In genomic region chr14:104977008-104977680, GRCh38 we compare ENCODE assay signal across 9 cellular contexts. TPM values are rescaled to one million over a fixed set of nuclear protein-coding genes. Genes with fewer than 3 reads are reported as not detected.
DNase-seq lines count a peak whose midpoint lies in the region; TF ChIP-seq lines count a peak whose summit lies in the region.
"Had no signal": no experiment of that assay in that cellular context is flagged by ENCODE, and none has a peak within 500 bp of the region (broad histone marks: within the 10 kb centered on the region; RNA-seq: fewer than 3 reads in every experiment).

No MANE protein-coding gene starts in this region.

- H3K9me3 Mint-ChIP-seq in neural progenitor cell, result no peaks in the 10 kb centered on the region

- H3K9ac ChIP-seq in neural progenitor cell, result no peak overlapping the region

- H3K27ac Mint-ChIP-seq in neural progenitor cell, result no peak overlapping the region

- no peaks in the 10 kb centered on the region for H3K79me2 ChIP-seq in neural progenitor cell (ENCODE audit: low read depth)

- H3K27me3 ChIP-seq in BE2C, result no peaks in the 10 kb centered on the region
- H3K27me3 ChIP-seq in esophagus squamous epithelium, result peaks cover 0 to 26% (median 0%) of the 10 kb centered on the region in 4 donors
- peaks cover 55% of the 10 kb centered on the region for H3K27me3 ChIP-seq in neural progenitor cell
- no peaks in the 10 kb centered on the region for H3K27me3 ChIP-seq in thyroid gland

- peak overlapping the region; percentile 89 for H3K4me3 Mint-ChIP-seq in neural progenitor cell

- CTCF ChIA-PET in RWPE1 (lab: Yijun Ruan, JAX), result interaction anchor here (0.8 to 5.8 kb wide), 5 partner anchors 8 to 68 kb away, joined by 4 to 42 read pairs (median 5); partner anchors contain the start of gene CLBA1

- H4K20me1 ChIP-seq in neural progenitor cell (ENCODE audit: low read depth), result peaks cover 28% of the 10 kb centered on the region

- intact Hi-C loops in esophagus squamous epithelium (cut with DNase I), result loop anchor here (2.0 kb wide), 1 partner anchor 70 kb away; no protein-coding TSS in a partner anchor
- intact Hi-C loops in thyroid gland (cut with DNase I), result loop anchor here (5.0 to 10.0 kb wide), 2 partner anchors 110 to 152 kb away; no protein-coding TSS in a partner anchor

- H3K9me3 ChIP-seq in BE2C, result no peaks in the 10 kb centered on the region
- H3K9me3 ChIP-seq in esophagus squamous epithelium, result no peaks in the 10 kb centered on the region
- H3K9me3 ChIP-seq in neural progenitor cell (ENCODE audit: low read depth), result no peaks in the 10 kb centered on the region
- no peaks in the 10 kb centered on the region for H3K9me3 ChIP-seq in thyroid gland

- peaks cover 26% of the 10 kb centered on the region for H3K27me3 Mint-ChIP-seq in neural progenitor cell (ENCODE audit: insufficient read depth, low read depth)

- H3K36me3 Mint-ChIP-seq in neural progenitor cell, result no peaks in the 10 kb centered on the region

- H3F3A ChIP-seq in neural progenitor cell (ENCODE audit: low read depth), result no peaks in the 10 kb centered on the region

- no peak overlapping the region for H2AFZ ChIP-seq in neural progenitor cell (replicated peaks)

- peaks cover 27% of the 10 kb centered on the region for H3K4me1 Mint-ChIP-seq in neural progenitor cell

- H3K27ac ChIP-seq in RWPE1, result peak overlapping the region; percentile 100
- H3K27ac ChIP-seq in esophagus squamous epithelium, result peak overlapping the region; percentile 53 to 84 (median 66)
- H3K27ac ChIP-seq in neural progenitor cell, result no peak overlapping the region
- H3K27ac ChIP-seq in thyroid gland, result no peak overlapping the region

- TF ChIP-seq POLR2A in esophagus squamous epithelium (IDR thresholded peaks at IDR 0.05) (no peak), thyroid gland (IDR thresholded peaks at IDR 0.05) (no peak)

- no peaks in the 10 kb centered on the region for H3K36me3 ChIP-seq in BE2C
- H3K36me3 ChIP-seq in esophagus squamous epithelium, result no peaks in the 10 kb centered on the region
- H3K36me3 ChIP-seq in neural progenitor cell, result no peaks in the 10 kb centered on the region
- H3K36me3 ChIP-seq in thyroid gland, result no peaks in the 10 kb centered on the region

- TF ChIP-seq CTCF in BE2C (IDR thresholded peaks at IDR 0.05; ENCODE audit: low read depth, low read length), result no peak
- TF ChIP-seq CTCF in RWPE1 (conservative IDR thresholded peaks at IDR 0.05; ENCODE audit: low read depth), result no peak
- TF ChIP-seq CTCF in esophagus squamous epithelium (IDR thresholded peaks at IDR 0.05), result no peak
- no peak for TF ChIP-seq CTCF in neural progenitor cell (IDR thresholded peaks at IDR 0.05)
- no peak for TF ChIP-seq CTCF in thyroid gland (IDR thresholded peaks at IDR 0.05)

- H3K4me1 ChIP-seq in BE2C (peaks cover 19% of the 10 kb centered on the region), esophagus squamous epithelium (peaks cover 60 to 84% (median 62%) of the 10 kb centered on the region in 3 donors), neural progenitor cell (peaks cover 20% of the 10 kb centered on the region), thyroid gland (peaks cover 46 to 86% of the 10 kb centered on the region in 2 donors)

- POLR2A ChIA-PET in RWPE1 (lab: Yijun Ruan, JAX; ENCODE audit: low non-redundant PET), result no interaction called here

- H3K4me2 ChIP-seq in neural progenitor cell, result peak overlapping the region; percentile 97

- peak; percentile 14 for DNase-seq in BE2C
- no peak for DNase-seq in RWPE1 (ENCODE audit: low spot score)
- no peak for DNase-seq in esophagus squamous epithelium (lab: John Stamatoyannopoulos, UW)
- no peak for DNase-seq in neural progenitor cell (ENCODE audit: low spot score)
- no peak for DNase-seq in C1 segment of cervical spinal cord (lab: John Stamatoyannopoulos, UW)
- DNase-seq in thyroid gland, result no peak
- DNase-seq in cortex of kidney (lab: John Stamatoyannopoulos, UW), result no peak
- no peak for DNase-seq in AML-193 (lab: John Stamatoyannopoulos, UW)
- DNase-seq: stimulated activated CD4-positive, alpha-beta T cell treated with anti-CD3 and anti-CD28 coated beads, Interleukin-4, amount 100 ng/mL, for 1 hour had no signal

- no CpG with 5 or more reads among the region's 11 CpGs for WGBS in esophagus squamous epithelium, 2 donors
- WGBS in thyroid gland, 2 donors, result 71% methylated on average over 2 of the region's 11 CpGs; no CpG with 5 or more reads in 1 of the 2 donors

- H3K4me3 ChIP-seq in BE2C (ENCODE audit: low read depth, low read length), result peak overlapping the region; percentile 48
- peak overlapping the region; percentile 48 to 77 (median 62) for H3K4me3 ChIP-seq in esophagus squamous epithelium
- H3K4me3 ChIP-seq in neural progenitor cell, result peak overlapping the region; percentile 59
- H3K4me3 ChIP-seq in thyroid gland (replicated peaks in 1 of 3), result no peak overlapping the region

RNA-seq across cellular contexts. Expression of gene AHNAK2, which starts 1.0 kb away (rescaled TPM):
- 0.62 TPM for polyA plus RNA-seq in BE2C (2012; ENCODE audit: insufficient read depth, insufficient read length, low read depth)
- 100 to 1,000 TPM; 147 to 313 (median 172) TPM for total RNA-seq in esophagus squamous epithelium
- total RNA-seq in neural progenitor cell (ENCODE audit: low replicate concordance), result 0.77 and 1.3 TPM in 2 replicates
- 10 to 100 TPM in 1 of 4 donors, 1 to 10 TPM in 3; 3.7 to 12.5 (median 6.9) TPM for total RNA-seq in thyroid gland

RNA-seq across cellular contexts. Expression of gene CLBA1, which starts 8.4 kb away (rescaled TPM):
- 15.3 TPM for polyA plus RNA-seq in BE2C (2012; ENCODE audit: insufficient read depth, insufficient read length, low read depth)
- 10 to 100 TPM in 1 of 4 donors, 1 to 10 TPM in 3; 5.5 to 19.3 (median 7.3) TPM for total RNA-seq in esophagus squamous epithelium
- 8.5 and 10.8 TPM in 2 replicates for total RNA-seq in neural progenitor cell (ENCODE audit: low replicate concordance)
- 10 to 100 TPM; 16.8 to 31.6 (median 20.9) TPM for total RNA-seq in thyroid gland

RNA-seq across cellular contexts. Expression of gene CDCA4, which starts 43.7 kb away (rescaled TPM):
- polyA plus RNA-seq in BE2C (2012; ENCODE audit: insufficient read depth, insufficient read length, low read depth), result 43.2 TPM
- 10 to 100 TPM; 15.3 to 35.0 (median 23.3) TPM for total RNA-seq in esophagus squamous epithelium
- 56.6 and 102 TPM in 2 replicates for total RNA-seq in neural progenitor cell (ENCODE audit: low replicate concordance)
- total RNA-seq in thyroid gland, result 1 to 10 TPM; 5.8 to 8.1 (median 7.3) TPM

RNA-seq across cellular contexts. Expression of gene PLD4, which starts 52.5 kb away (rescaled TPM):
- 1.9 TPM for polyA plus RNA-seq in BE2C (2012; ENCODE audit: insufficient read depth, insufficient read length, low read depth)
- under 1 TPM; 0.18 to 0.95 (median 0.64) TPM for total RNA-seq in esophagus squamous epithelium
- total RNA-seq in neural progenitor cell (ENCODE audit: low replicate concordance), result not detected in 2 replicates
- under 1 TPM in 2 of 4 donors, not detected in 2; 0.13 to 0.33 TPM for total RNA-seq in thyroid gland

Comparison
In these comparisons a context has a peak if more than half of its experiments do, and no peak if none do; other contexts are left out.
1. H3K4me3 ChIP-seq: peak in BE2C (single experiment), esophagus squamous epithelium (4 of 4) and neural progenitor cell (single experiment); none in thyroid gland (0 of 3).
2. H3K27ac ChIP-seq: peak in RWPE1 (single experiment) and esophagus squamous epithelium (4 of 4); none in neural progenitor cell (single experiment) and thyroid gland (0 of 3).
3. RNA of gene AHNAK2, which starts 1.0 kb away (total RNA-seq): 147 to 313 TPM in esophagus squamous epithelium; 3.7 to 12.5 TPM in thyroid gland and 0.77 to 1.3 TPM in neural progenitor cell; every median in the first group is over 10 times any median in the second.